ENCODE assay signal across 8 cellular contexts in genomic region chr10:110387983-110388681, GRCh38.
DNase-seq lines count a peak whose midpoint lies in the region; ATAC-seq lines count a peak whose summit lies in the region.

No MANE protein-coding gene starts in this region.

- DNase-seq in activated T-cell treated with anti-CD3 and anti-CD28 coated beads for 1 hour (ENCODE audit: low read depth) (peak; percentile 2), activated T-cell treated with anti-CD3 and anti-CD28 coated beads for 4 hours (peak; percentile 67), SW 1271 (lab: John Stamatoyannopoulos, UW) (no peak), NCI-H2029 (lab: John Stamatoyannopoulos, UW) (no peak), putamen (ENCODE audit: low spot score) (no peak)
- DNase-seq in activated T-cell treated with anti-CD3 and anti-CD28 coated beads, Interleukin-2, amount 50 U/mL, for 1 hour: no peak
- peak; percentile 69 to 73 for DNase-seq in stimulated activated CD8-positive, alpha-beta memory T cell treated with anti-CD3 and anti-CD28 coated beads, Interleukin-15, amount 100 ng/mL, for 4 hours (ENCODE audit: low read depth in 2 of 2)

- ATAC-seq in HG03066 (IDR thresholded peaks at IDR 0.05; ENCODE audit: low read depth, unreplicated experiment): peak; percentile 73

Comparison
In these comparisons a context has a peak if more than half of its experiments do, and no peak if none do; other contexts are left out.
1. DNase-seq: peak in activated T-cell treated with anti-CD3 and anti-CD28 coated beads for 1 hour (single experiment), activated T-cell treated with anti-CD3 and anti-CD28 coated beads for 4 hours (single experiment) and stimulated activated CD8-positive, alpha-beta memory T cell treated with anti-CD3 and anti-CD28 coated beads, Interleukin-15, amount 100 ng/mL, for 4 hours (2 of 2); none in activated T-cell treated with anti-CD3 and anti-CD28 coated beads, Interleukin-2, amount 50 U/mL, for 1 hour (single experiment), SW 1271 (0 of 2), NCI-H2029 (single experiment) and putamen (single experiment).